ENCODE assay signal across 8 cellular contexts in genomic region chr4:41935652-41936021, GRCh38. TPM values are rescaled to one million over a fixed set of nuclear protein-coding genes. Genes with fewer than 3 reads are reported as not detected.
DNase-seq lines count a peak whose midpoint lies in the region; ATAC-seq, FAIRE-seq and TF ChIP-seq lines count a peak whose summit lies in the region.

No MANE protein-coding gene starts in this region.

- peak; percentile 1 for DNase-seq in COLO829 (ENCODE audit: low spot score)
- DNase-seq in LoVo (ENCODE audit: low spot score) = peak; percentile 28
- DNase-seq in adrenal gland = peak in 5 of 7 donors; percentile 36 to 53 (median 38)
- peak in 1 of 3 donors; percentile 14 for DNase-seq in immature natural killer cell
- DNase-seq in stimulated activated CD4-positive, alpha-beta T cell treated with anti-CD3 and anti-CD28 coated beads, Interleukin-4, amount 100 ng/mL, for 24 hours = peak; percentile 37
- DNase-seq in ecto neural progenitor cell (ENCODE audit: low spot score) = no peak
- DNase-seq in HTR-8/SVneo (ENCODE audit: insufficient read length, low spot score) = no peak

- H3K36me3 ChIP-seq in adrenal gland (replicated peaks in 1 of 2) = peaks cover 0 to 13% of the 10 kb centered on the region in 2 donors

- H3K27ac Mint-ChIP-seq in immature natural killer cell = peak overlapping the region; percentile 82 to 93 (median 91)

- FAIRE-seq in HTR-8/SVneo (lab: Jason Lieb, UNC) = no peak

- H3K4me3 Mint-ChIP-seq in immature natural killer cell = peak overlapping the region; percentile 90 to 96 (median 96)

- peak; percentile 4 for ATAC-seq in GM21447 (IDR thresholded peaks at IDR 0.05; ENCODE audit: unreplicated experiment)

- H3K4me1 ChIP-seq in adrenal gland (replicated peaks in 1 of 2) = peaks cover 9 to 28% of the 10 kb centered on the region in 2 donors

- peak overlapping the region; percentile 57 to 90 (median 76) for H3K27ac ChIP-seq in adrenal gland

- peaks cover 4 to 8% (median 6%) of the 10 kb centered on the region in 3 donors for H3K36me3 Mint-ChIP-seq in immature natural killer cell

- intact Hi-C loops in adrenal gland (cut with DNase I) = no loop called here

- H3K27me3 Mint-ChIP-seq in immature natural killer cell (ENCODE audit: low read depth in 3 of 3) = peaks cover 0 to 7% (median 7%) of the 10 kb centered on the region in 3 donors

- H3K27me3 ChIP-seq in adrenal gland = no peaks in the 10 kb centered on the region

- peaks cover 37 to 46% of the 10 kb centered on the region in 2 donors for H3K4me1 Mint-ChIP-seq in immature natural killer cell

- 1 to 6% (median 2%) methylated on average over 12 of the region's 12 CpGs for WGBS in adrenal gland, 4 donors

- TF ChIP-seq POLR2A in adrenal gland (IDR thresholded peaks at IDR 0.05) = no peak

- TF ChIP-seq CTCF in adrenal gland (IDR thresholded peaks at IDR 0.05) = no peak

- H3K4me3 ChIP-seq in adrenal gland = peak overlapping the region; percentile 83 to 93 (median 91)

- H3K9me3 Mint-ChIP-seq in immature natural killer cell = no peaks in the 10 kb centered on the region

- H3K9me3 ChIP-seq in adrenal gland (replicated peaks in 1 of 3) = no peaks in the 10 kb centered on the region

RNA-seq across cellular contexts. Expression of gene TMEM33, which starts 0.4 kb away (rescaled TPM):
- 10 to 100 TPM; 19.1 to 82.1 (median 58.1) TPM for total RNA-seq in adrenal gland
- polyA plus RNA-seq in adrenal gland (10 to 100 TPM in 1 of 3 donors, 1 to 10 TPM in 2; 6.5 to 77.7 (median 8.6) TPM), immature natural killer cell (10 to 100 TPM; 11.0 to 31.4 (median 14.1) TPM)

RNA-seq across cellular contexts. Expression of gene DCAF4L1, which starts 45.9 kb away (rescaled TPM):
- total RNA-seq in adrenal gland = under 1 TPM in 5 of 8 donors, not detected in 3; 0.04 to 0.23 (median 0.08) TPM
- polyA plus RNA-seq in adrenal gland (under 1 TPM; 0.24 to 0.40 (median 0.35) TPM), immature natural killer cell (under 1 TPM in 1 of 3 donors, not detected in 2; 0.08 TPM)

RNA-seq across cellular contexts. Expression of gene SLC30A9, which starts 54.7 kb away (rescaled TPM):
- total RNA-seq in adrenal gland = 100 to 1,000 TPM in 2 of 8 donors, 10 to 100 TPM in 6; 44.4 to 157 (median 72.9) TPM
- polyA plus RNA-seq in adrenal gland (100 to 1,000 TPM in 1 of 3 donors, 10 to 100 TPM in 2; 12.5 to 121 (median 14.8) TPM), immature natural killer cell (10 to 100 TPM; 17.3 to 30.9 (median 29.9) TPM)

Comparison
In these comparisons a context has a peak if more than half of its experiments do, and no peak if none do; other contexts are left out.
1. DNase-seq: peak in COLO829 (single experiment), LoVo (single experiment), adrenal gland (5 of 7) and stimulated activated CD4-positive, alpha-beta T cell treated with anti-CD3 and anti-CD28 coated beads, Interleukin-4, amount 100 ng/mL, for 24 hours (single experiment); none in ecto neural progenitor cell (single experiment) and HTR-8/SVneo (single experiment).